ENCODE assay signal across 28 cellular contexts in the genomic region with DNA sequence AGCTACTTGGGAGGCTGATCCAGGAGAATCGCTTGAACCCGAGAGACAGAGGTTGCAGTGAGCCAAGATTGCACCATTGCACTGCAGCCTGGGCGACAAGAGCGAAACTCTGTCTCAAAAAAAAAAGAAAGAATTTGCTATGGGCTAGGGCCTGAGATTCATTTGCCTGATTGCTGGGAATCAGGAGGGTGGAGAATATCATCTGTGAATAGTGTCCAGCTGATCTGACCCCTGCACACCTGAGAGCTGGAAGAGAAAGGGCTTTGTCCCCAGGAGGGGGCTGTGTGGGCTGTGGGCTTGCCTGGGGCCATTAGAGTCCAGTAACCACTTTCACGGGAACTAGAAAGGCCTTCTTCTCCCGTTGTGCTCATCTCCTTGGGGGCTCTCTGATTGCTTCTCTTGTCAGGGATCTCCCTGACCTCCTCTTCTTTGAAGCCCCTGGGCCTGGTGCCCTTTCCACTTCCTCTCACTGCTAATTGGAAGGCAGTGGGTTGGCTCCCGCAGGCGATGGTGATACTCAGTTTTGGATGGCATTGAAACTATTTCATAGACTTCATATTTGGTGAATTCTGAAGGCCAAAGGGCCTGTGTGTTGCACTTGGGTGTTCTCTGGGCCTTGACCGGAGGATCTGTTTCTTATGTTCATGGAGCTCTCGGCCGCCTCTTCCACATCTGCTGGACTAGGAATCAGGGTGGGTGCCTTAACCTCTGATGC.
"Had no signal": no experiment of that assay in that cellular context is flagged by ENCODE, and none has a peak within 500 bp of the region (broad histone marks: within the 10 kb centered on the region; RNA-seq: fewer than 3 reads in every experiment).

No MANE protein-coding gene starts in this region.

- H3K4me3 ChIP-seq: lower lobe of right lung, prostate gland, sigmoid colon, spleen, tibial nerve, upper lobe of left lung had no signal

- H3K27me3 ChIP-seq: neutrophil, sigmoid colon, spleen, tibial nerve, upper lobe of left lung had no signal

- H3K9me3 Mint-ChIP-seq: mesothelial cell of epicardium; naive B cell; natural killer cell; neural crest cell; stimulated activated memory B cell treated with anti-CD40 and anti-IgM and Interleukin-4, amounts not matched to agents 10 μg/mL and 1 μg/mL and 100 μg/mL, for 72 hours; stimulated activated naive CD8-positive, alpha-beta T cell treated with anti-CD3 and anti-CD28 coated beads, Interleukin-15, amount 100 ng/mL, for 72 hours had no signal

- H3K9me3 ChIP-seq: lower lobe of right lung, neutrophil, prostate gland, sigmoid colon, spleen, tibial nerve, upper lobe of left lung had no signal

- H3K4me1 ChIP-seq: lower lobe of right lung, prostate gland, sigmoid colon, tibial nerve, upper lobe of left lung had no signal

- H3K36me3 ChIP-seq: lower lobe of right lung, neutrophil, prostate gland, sigmoid colon, spleen, tibial nerve, upper lobe of left lung had no signal

- H3K9ac ChIP-seq: parathyroid adenoma had no signal

- H3K4me3 Mint-ChIP-seq: mesothelial cell of epicardium; naive B cell; natural killer cell; neural crest cell; stimulated activated memory B cell treated with anti-CD40 and anti-IgM and Interleukin-4, amounts not matched to agents 10 μg/mL and 1 μg/mL and 100 μg/mL, for 72 hours; stimulated activated naive CD8-positive, alpha-beta T cell treated with anti-CD3 and anti-CD28 coated beads, Interleukin-15, amount 100 ng/mL, for 72 hours had no signal

- DNase-seq: head of caudate nucleus; hippocampal formation; kidney glomerular epithelial cell; left cardiac atrium; lower lobe of right lung; mammary epithelial cell; mesenchymal stem cell; naive B cell; natural killer cell; occipital lobe; retina; right cardiac atrium; sigmoid colon; small intestine; spleen; stimulated activated CD4-positive, alpha-beta T cell treated with anti-CD3 and anti-CD28 coated beads, Interleukin-4, amount 100 ng/mL, for 24 hours; stimulated activated naive CD4-positive, alpha-beta T cell treated with Interleukin-2 at 50 U/mL for 16 hours; stimulated activated naive CD8-positive, alpha-beta T cell treated with anti-CD3 and anti-CD28 coated beads, Interleukin-15, amount 100 ng/mL, for 72 hours; substantia nigra; upper lobe of left lung had no signal

- H3K79me2 ChIP-seq: parathyroid adenoma had no signal

- ATAC-seq: left cardiac atrium; left lobe of liver; lower lobe of right lung; natural killer cell; right cardiac atrium; stimulated activated memory B cell treated with anti-CD40 and anti-IgM and Interleukin-4, amounts not matched to agents 10 μg/mL and 1 μg/mL and 100 μg/mL, for 72 hours; stimulated activated naive CD8-positive, alpha-beta T cell treated with anti-CD3 and anti-CD28 coated beads, Interleukin-15, amount 100 ng/mL, for 72 hours had no signal

- H2AFZ ChIP-seq: parathyroid adenoma had no signal

- H3K27ac ChIP-seq: lower lobe of right lung, neutrophil, parathyroid adenoma, prostate gland, sigmoid colon, spleen, tibial nerve, upper lobe of left lung had no signal

- H3K36me3 Mint-ChIP-seq: mesothelial cell of epicardium; naive B cell; natural killer cell; stimulated activated memory B cell treated with anti-CD40 and anti-IgM and Interleukin-4, amounts not matched to agents 10 μg/mL and 1 μg/mL and 100 μg/mL, for 72 hours had no signal

- H3K27ac Mint-ChIP-seq: mesothelial cell of epicardium; natural killer cell; stimulated activated memory B cell treated with anti-CD40 and anti-IgM and Interleukin-4, amounts not matched to agents 10 μg/mL and 1 μg/mL and 100 μg/mL, for 72 hours; stimulated activated naive CD8-positive, alpha-beta T cell treated with anti-CD3 and anti-CD28 coated beads, Interleukin-15, amount 100 ng/mL, for 72 hours had no signal

- H3K27me3 Mint-ChIP-seq: naive B cell; stimulated activated memory B cell treated with anti-CD40 and anti-IgM and Interleukin-4, amounts not matched to agents 10 μg/mL and 1 μg/mL and 100 μg/mL, for 72 hours had no signal
